In the genomic region with DNA sequence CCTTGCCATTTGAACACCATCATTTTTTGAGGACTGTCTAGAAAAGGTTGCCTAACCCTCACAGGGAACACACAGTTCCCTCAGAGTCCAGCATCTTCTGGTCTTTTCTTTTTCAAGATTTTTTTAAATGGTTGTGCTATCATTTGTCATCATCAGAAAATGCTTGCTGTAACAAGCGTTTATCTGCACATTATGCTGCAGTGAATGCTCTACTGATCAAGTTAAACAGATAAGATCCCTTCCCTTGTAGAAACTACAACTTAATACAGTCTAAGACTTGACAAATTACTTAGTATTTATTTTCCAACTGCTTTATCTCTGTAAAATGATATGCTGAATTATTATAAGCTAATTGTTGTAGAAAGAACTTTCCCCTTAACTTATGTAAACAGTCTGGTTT, we compare ENCODE assay signal across 32 cellular contexts.
"Had no signal": no experiment of that assay in that cellular context is flagged by ENCODE, and none has a peak within 500 bp of the region (broad histone marks: within the 10 kb centered on the region; RNA-seq: fewer than 3 reads in every experiment).

No MANE protein-coding gene starts in this region.

- H3K9ac ChIP-seq: neural progenitor cell had no signal

- H3K36me3 Mint-ChIP-seq: activated naive CD8-positive, alpha-beta T cell had no signal

- H3K4me3 ChIP-seq: ascending aorta, gastrocnemius medialis, hepatocyte, neural progenitor cell, testis, transverse colon had no signal

- H3K79me2 ChIP-seq: hepatocyte had no signal

- DNase-seq: activated CD4-positive, alpha-beta memory T cell treated with anti-CD3 and anti-CD28 coated beads for 36 hours; activated CD4-positive, alpha-beta T cell treated with anti-CD3 and anti-CD28 coated beads, Interleukin-2, amount 10 ng/mL, durations not matched to agents 24 days and 14 days; activated CD4-positive, CD25-positive, alpha-beta regulatory T cell treated with anti-CD3 and anti-CD28 coated beads, Interleukin-2, amount 50 U/mL, for 72 hours; activated CD8-positive, alpha-beta memory T cell treated with anti-CD3 and anti-CD28 coated beads, Interleukin-2, amount 50 U/mL, for 4 hours; activated T-cell treated with anti-CD3 and anti-CD28 coated beads, Interleukin-2, amount 50 U/mL, for 1 hour; caudate nucleus; cortex of kidney; effector memory CD8-positive, alpha-beta T cell; erythroblast; gastrocnemius medialis; left cardiac atrium; midbrain; naive thymus-derived CD4-positive, alpha-beta T cell; posterior cingulate gyrus; right cardiac atrium; stimulated activated CD4-positive, alpha-beta T cell treated with anti-CD3 and anti-CD28 coated beads, Interleukin-15, amount 100 ng/mL, for 24 hours; stimulated activated CD4-positive, alpha-beta T cell treated with anti-CD3 and anti-CD28 coated beads, Interleukin-2, amount 100 ng/mL, for 24 hours; stimulated activated naive CD4-positive, alpha-beta T cell treated with Interleukin-2 at 50 U/mL for 16 hours; SW 1271; T-helper 9 cell; testis; transverse colon; WERI-Rb-1 had no signal

- ATAC-seq: activated T-helper 17 cell treated with anti-CD3 and anti-CD28 coated beads, Interleukin-2, amount 50 U/mL, for 72 hours; effector memory CD8-positive, alpha-beta T cell; gastrocnemius medialis; left cardiac atrium; naive thymus-derived CD4-positive, alpha-beta T cell; right cardiac atrium had no signal

- H2AFZ ChIP-seq: hepatocyte, neural progenitor cell had no signal

- H3K4me1 ChIP-seq: ascending aorta, testis, transverse colon had no signal

- H3K4me3 Mint-ChIP-seq: activated CD4-positive, alpha-beta memory T cell treated with anti-CD3 and anti-CD28 coated beads for 36 hours; activated CD4-positive, alpha-beta T cell treated with anti-CD3 and anti-CD28 coated beads, Interleukin-2, amount 10 ng/mL, durations not matched to agents 24 days and 14 days; activated naive CD8-positive, alpha-beta T cell; activated T-helper 17 cell treated with anti-CD3 and anti-CD28 coated beads, Interleukin-2, amount 50 U/mL, for 72 hours; effector memory CD8-positive, alpha-beta T cell; memory B cell; naive thymus-derived CD4-positive, alpha-beta T cell; neural progenitor cell; T-helper 1 cell treated with Interleukin-12 subunit alpha and Interleukin-12 subunit beta and Interleukin-4 antibody, amounts not matched to agents 30 μg/mL and 1 μg/mL, for 36 hours had no signal

- H3K9me3 Mint-ChIP-seq: activated CD4-positive, alpha-beta memory T cell treated with anti-CD3 and anti-CD28 coated beads for 36 hours; activated CD4-positive, alpha-beta T cell treated with anti-CD3 and anti-CD28 coated beads, Interleukin-2, amount 10 ng/mL, durations not matched to agents 24 days and 14 days; activated T-helper 17 cell treated with anti-CD3 and anti-CD28 coated beads, Interleukin-2, amount 50 U/mL, for 72 hours; effector memory CD8-positive, alpha-beta T cell; memory B cell; neural progenitor cell; T-helper 1 cell treated with Interleukin-12 subunit alpha and Interleukin-12 subunit beta and Interleukin-4 antibody, amounts not matched to agents 30 μg/mL and 1 μg/mL, for 36 hours had no signal

- FAIRE-seq: keratinocyte, TTC549 had no signal

- H3K27ac ChIP-seq: ascending aorta, gastrocnemius medialis, neural progenitor cell, testis, transverse colon, WERI-Rb-1 had no signal

- H3K9me3 ChIP-seq: ascending aorta, gastrocnemius medialis, testis, transverse colon had no signal

- H3K27me3 ChIP-seq: ascending aorta, gastrocnemius medialis, hepatocyte, neural progenitor cell, testis, transverse colon had no signal

- H3K36me3 ChIP-seq: neural progenitor cell had no signal

- H3K4me1 Mint-ChIP-seq: activated CD4-positive, alpha-beta T cell treated with anti-CD3 and anti-CD28 coated beads, Interleukin-2, amount 10 ng/mL, durations not matched to agents 24 days and 14 days had no signal

- H3K27ac Mint-ChIP-seq: activated CD4-positive, alpha-beta memory T cell treated with anti-CD3 and anti-CD28 coated beads for 36 hours; activated CD4-positive, alpha-beta T cell treated with anti-CD3 and anti-CD28 coated beads, Interleukin-2, amount 10 ng/mL, durations not matched to agents 24 days and 14 days; activated naive CD8-positive, alpha-beta T cell; activated T-helper 17 cell treated with anti-CD3 and anti-CD28 coated beads, Interleukin-2, amount 50 U/mL, for 72 hours; effector memory CD8-positive, alpha-beta T cell; memory B cell; neural progenitor cell; T-helper 1 cell treated with Interleukin-12 subunit alpha and Interleukin-12 subunit beta and Interleukin-4 antibody, amounts not matched to agents 30 μg/mL and 1 μg/mL, for 36 hours had no signal

- H3K27me3 Mint-ChIP-seq: activated CD4-positive, alpha-beta memory T cell treated with anti-CD3 and anti-CD28 coated beads for 36 hours; activated CD4-positive, alpha-beta T cell treated with anti-CD3 and anti-CD28 coated beads, Interleukin-2, amount 10 ng/mL, durations not matched to agents 24 days and 14 days; activated naive CD8-positive, alpha-beta T cell; activated T-helper 17 cell treated with anti-CD3 and anti-CD28 coated beads, Interleukin-2, amount 50 U/mL, for 72 hours; effector memory CD8-positive, alpha-beta T cell; memory B cell; naive thymus-derived CD4-positive, alpha-beta T cell had no signal

- H3K4me2 ChIP-seq: hepatocyte, neural progenitor cell had no signal
